In genomic region chrX:133586443-133586842, GRCh38 we compare ENCODE assay signal across 17 cellular contexts.
"Had no signal": no experiment of that assay in that cellular context is flagged by ENCODE, and none has a peak within 500 bp of the region (broad histone marks: within the 10 kb centered on the region; RNA-seq: fewer than 3 reads in every experiment).

No MANE protein-coding gene starts in this region.

- DNase-seq: activated CD4-positive, alpha-beta memory T cell treated with anti-CD3 and anti-CD28 coated beads for 36 hours; activated CD4-positive, alpha-beta T cell treated with anti-CD3 and anti-CD28 coated beads for 1 hour; activated CD8-positive, alpha-beta memory T cell treated with anti-CD3 and anti-CD28 coated beads, Interleukin-2, amount 50 U/mL, for 48 hours; activated naive CD4-positive, alpha-beta T cell; activated naive CD8-positive, alpha-beta T cell treated with anti-CD3 and anti-CD28 coated beads, Interleukin-2, amount 50 U/mL, for 24 hours; central memory CD4-positive, alpha-beta T cell; foreskin fibroblast; left ventricle myocardium superior; ovary; retina; stimulated activated CD4-positive, alpha-beta T cell treated with anti-CD3 and anti-CD28 coated beads, Interleukin-4, amount 100 ng/mL, for 4 hours; stimulated activated naive CD8-positive, alpha-beta T cell treated with anti-CD3 and anti-CD28 coated beads, Interleukin-15, amount 100 ng/mL, for 72 hours; testis; upper lobe of right lung had no signal

- ATAC-seq: activated naive CD8-positive, alpha-beta T cell treated with anti-CD3 and anti-CD28 coated beads, Interleukin-2, amount 50 U/mL, for 24 hours; esophagus mucosa; left ventricle myocardium superior; stimulated activated naive CD8-positive, alpha-beta T cell treated with anti-CD3 and anti-CD28 coated beads, Interleukin-15, amount 100 ng/mL, for 72 hours; upper lobe of right lung had no signal

- H3K27me3 ChIP-seq: ovary, testis, upper lobe of right lung had no signal

- H3K4me1 ChIP-seq: testis, upper lobe of right lung had no signal

- H3K4me1 Mint-ChIP-seq: activated naive CD8-positive, alpha-beta T cell treated with anti-CD3 and anti-CD28 coated beads, Interleukin-2, amount 50 U/mL, for 24 hours; stimulated activated naive CD8-positive, alpha-beta T cell treated with anti-CD3 and anti-CD28 coated beads, Interleukin-15, amount 100 ng/mL, for 72 hours had no signal

- H3K27ac ChIP-seq: ovary, skin epidermis, testis, upper lobe of right lung had no signal

- H3K36me3 Mint-ChIP-seq: activated CD4-positive, alpha-beta memory T cell treated with anti-CD3 and anti-CD28 coated beads for 36 hours had no signal

- H3K9me3 ChIP-seq: ovary, testis, upper lobe of right lung had no signal

- H3K4me3 Mint-ChIP-seq: activated CD4-positive, alpha-beta memory T cell treated with anti-CD3 and anti-CD28 coated beads for 36 hours; activated naive CD8-positive, alpha-beta T cell treated with anti-CD3 and anti-CD28 coated beads, Interleukin-2, amount 50 U/mL, for 24 hours; dendritic cell treated with granulocyte-macrophage colony-stimulating factor and Interleukin-4, amounts not matched to agents 40 ng/mL and 50 ng/mL, for 4 days; stimulated activated naive CD8-positive, alpha-beta T cell treated with anti-CD3 and anti-CD28 coated beads, Interleukin-15, amount 100 ng/mL, for 72 hours had no signal

- H3K4me3 ChIP-seq: ovary, skin epidermis, testis, upper lobe of right lung had no signal

- H3K36me3 ChIP-seq: ovary, upper lobe of right lung had no signal

- H3K9me3 Mint-ChIP-seq: activated CD4-positive, alpha-beta memory T cell treated with anti-CD3 and anti-CD28 coated beads for 36 hours; activated naive CD8-positive, alpha-beta T cell treated with anti-CD3 and anti-CD28 coated beads, Interleukin-2, amount 50 U/mL, for 24 hours; dendritic cell treated with granulocyte-macrophage colony-stimulating factor and Interleukin-4, amounts not matched to agents 40 ng/mL and 50 ng/mL, for 4 days; stimulated activated naive CD8-positive, alpha-beta T cell treated with anti-CD3 and anti-CD28 coated beads, Interleukin-15, amount 100 ng/mL, for 72 hours had no signal

- H3K27ac Mint-ChIP-seq: activated CD4-positive, alpha-beta memory T cell treated with anti-CD3 and anti-CD28 coated beads for 36 hours; activated naive CD8-positive, alpha-beta T cell treated with anti-CD3 and anti-CD28 coated beads, Interleukin-2, amount 50 U/mL, for 24 hours; dendritic cell treated with granulocyte-macrophage colony-stimulating factor and Interleukin-4, amounts not matched to agents 40 ng/mL and 50 ng/mL, for 4 days; stimulated activated naive CD8-positive, alpha-beta T cell treated with anti-CD3 and anti-CD28 coated beads, Interleukin-15, amount 100 ng/mL, for 72 hours had no signal

- H3K27me3 Mint-ChIP-seq: activated naive CD8-positive, alpha-beta T cell treated with anti-CD3 and anti-CD28 coated beads, Interleukin-2, amount 50 U/mL, for 24 hours; dendritic cell treated with granulocyte-macrophage colony-stimulating factor and Interleukin-4, amounts not matched to agents 40 ng/mL and 50 ng/mL, for 4 days; stimulated activated naive CD8-positive, alpha-beta T cell treated with anti-CD3 and anti-CD28 coated beads, Interleukin-15, amount 100 ng/mL, for 72 hours had no signal
